ENCODE assay signal across 8 cellular contexts in the genomic region with DNA sequence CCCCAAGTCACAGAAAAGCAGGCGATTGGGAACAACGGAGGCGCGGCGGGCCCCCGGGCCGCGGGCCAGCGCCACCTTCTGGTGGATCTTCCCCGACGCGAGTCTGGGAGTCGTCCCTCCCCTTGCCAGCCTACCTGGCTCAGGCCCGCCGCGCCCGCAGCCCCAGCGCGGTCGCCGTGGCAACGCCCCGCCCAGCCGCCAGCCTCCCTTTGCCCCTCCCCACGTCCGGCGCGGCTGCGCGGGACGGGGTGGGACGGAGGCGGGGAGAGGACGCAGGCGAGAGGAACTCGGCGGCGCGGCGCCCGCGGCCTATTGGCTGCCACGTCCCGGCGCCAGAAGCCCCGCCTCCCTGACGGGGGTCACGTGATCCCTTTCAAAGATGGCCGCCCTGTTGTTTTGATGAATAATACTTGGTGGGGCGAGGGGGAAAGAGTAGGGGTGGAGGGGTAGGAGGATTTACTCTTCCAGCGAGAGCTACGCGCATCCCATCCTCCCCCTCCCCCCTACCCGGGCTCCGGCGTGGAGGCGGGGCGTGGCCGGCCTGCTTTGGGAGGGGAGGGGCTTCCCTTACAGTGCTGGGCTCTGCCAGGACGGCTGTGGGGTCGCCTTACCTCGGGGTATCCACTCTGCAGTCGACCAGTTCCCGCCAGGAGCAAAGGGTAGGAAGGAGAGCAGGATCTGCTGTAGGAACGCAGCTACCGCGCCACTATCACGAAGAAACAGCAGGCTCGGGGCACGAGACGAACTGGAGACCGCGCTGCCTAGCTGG. TPM values are rescaled to one million over a fixed set of nuclear protein-coding genes. Genes with fewer than 3 reads are reported as not detected.
DNase-seq lines count a peak whose midpoint lies in the region; ATAC-seq and TF ChIP-seq lines count a peak whose summit lies in the region.

A gene (plus strand): TSS at position 369 of the 769 bp plus-strand sequence. CDS start 713 bp downstream, outside the sequence.

- DNase-seq in EL (peak; percentile 98), GOT3 (lab: John Stamatoyannopoulos, UW) (peak; percentile 97), RPMI8226 (peak; percentile 100), fibroblast of lung (ENCODE audit: low read depth in 2 of 2) (peak; percentile 95 to 96)
- DNase-seq in activated T-helper 1 cell treated with anti-CD3 and anti-CD28 coated beads, Interleukin-2, amount 50 U/mL, for 16 hours (ENCODE audit: low read depth in 1 of 2, low spot score in 1 of 2): peak; percentile 95 to 99
- DNase-seq in naive thymus-derived CD8-positive, alpha-beta T cell: peak; percentile 96 to 100 (median 99)
- DNase-seq in stimulated activated naive CD4-positive, alpha-beta T cell (lab: John Stamatoyannopoulos, UW): peak; percentile 96 to 100 (median 98)

- H3K79me2 ChIP-seq in fibroblast of lung (ENCODE audit: control insufficient read depth, insufficient read depth, low read length): peaks cover 27% of the 10 kb centered on the region

- H3K9me3 ChIP-seq in fibroblast of lung (ENCODE audit: control insufficient read depth, insufficient read depth, low read depth, low read length): no peaks in the 10 kb centered on the region

- H3K4me1 ChIP-seq in fibroblast of lung (ENCODE audit: control insufficient read depth, extremely low read depth, insufficient read depth, low read length): no peaks in the 10 kb centered on the region

- ATAC-seq in naive thymus-derived CD8-positive, alpha-beta T cell: peak; percentile 93

- peak within 1 kb of the TSS; percentile 76 to 97 (median 90) for H3K4me3 ChIP-seq in fibroblast of lung (replicated peaks in 1 of 4; ENCODE audit: control extremely low read depth in 1 of 4, insufficient read depth in 1 of 4, low read depth in 3 of 4, low read length in 4 of 4)

- H3K36me3 ChIP-seq in fibroblast of lung (ENCODE audit: control insufficient read depth, insufficient read depth, low read length): peaks cover 1% of the 10 kb centered on the region

- peak within 1 kb of the TSS; percentile 86 for H3K9ac ChIP-seq in fibroblast of lung (ENCODE audit: insufficient read depth, low read length)

- H3K4me2 ChIP-seq in fibroblast of lung (ENCODE audit: extremely low read depth, insufficient read depth, low read length): peak within 1 kb of the TSS; percentile 92

- POLR2A ChIA-PET in naive thymus-derived CD8-positive, alpha-beta T cell (lab: Charles Lee): interaction anchor here (0.6 to 1.3 kb wide), 5 partner anchors 82 to 1863 kb away, joined by 3 to 9 read pairs (median 5); a partner anchor contains a TSS

- peak within 1 kb of the TSS; percentile 93 to 99 (median 97) for H3K27ac Mint-ChIP-seq in naive thymus-derived CD8-positive, alpha-beta T cell

- H3K4me1 Mint-ChIP-seq in naive thymus-derived CD8-positive, alpha-beta T cell: peaks cover 13 to 32% (median 29%) of the 10 kb centered on the region in 4 donors

- no peaks in the 10 kb centered on the region for H3K9me3 Mint-ChIP-seq in naive thymus-derived CD8-positive, alpha-beta T cell

- no peaks in the 10 kb centered on the region for H4K20me1 ChIP-seq in fibroblast of lung (ENCODE audit: control insufficient read depth, extremely low read depth, insufficient read depth, low read length)

- H3K4me3 Mint-ChIP-seq in naive thymus-derived CD8-positive, alpha-beta T cell: peak within 1 kb of the TSS; percentile 93 to 98 (median 96)

- H3K27ac ChIP-seq in fibroblast of lung (ENCODE audit: insufficient read depth, low read length): peak within 1 kb of the TSS; percentile 91

- TF ChIP-seq CTCF in LNCAP (IDR thresholded peaks at IDR 0.05) (peak; percentile 90), fibroblast of lung (conservative IDR thresholded peaks at IDR 0.05 in 1 of 2, IDR thresholded peaks at IDR 0.05 in 1 of 2; ENCODE audit: low read depth in 1 of 2, low read length in 2 of 2) (peak; percentile 48 to 49)

- peak within 1 kb of the TSS; percentile 99 for H2AFZ ChIP-seq in fibroblast of lung (ENCODE audit: low read length)

- peaks cover 0 to 9% (median 0%) of the 10 kb centered on the region in 3 donors for H3K36me3 Mint-ChIP-seq in naive thymus-derived CD8-positive, alpha-beta T cell

- no peaks in the 10 kb centered on the region for H3K27me3 Mint-ChIP-seq in naive thymus-derived CD8-positive, alpha-beta T cell

- H3K27me3 ChIP-seq in fibroblast of lung (ENCODE audit: control insufficient read depth, insufficient read depth, low read length): no peaks in the 10 kb centered on the region

RNA-seq across cellular contexts. Expression of the gene that starts here (rescaled TPM):
- 28.2 and 30.7 TPM in 2 replicates for total RNA-seq in fibroblast of lung
- polyA plus RNA-seq in fibroblast of lung: 21.9 and 28.9 TPM in 2 replicates
- 28.6 and 28.7 TPM in 2 replicates for polyA plus RNA-seq in fibroblast of lung (2012)
- 37.7 and 45.8 TPM in 2 replicates for polyA minus RNA-seq in fibroblast of lung (ENCODE audit: low replicate concordance)
- total RNA-seq in naive thymus-derived CD8-positive, alpha-beta T cell: 10 to 100 TPM; 40.0 to 45.3 TPM
- polyA plus RNA-seq in naive thymus-derived CD8-positive, alpha-beta T cell: 10 to 100 TPM in 1 of 3 donors, 1 to 10 TPM in 2; 8.4 to 10.4 (median 9.6) TPM

Comparison
In these comparisons a context has a peak if more than half of its experiments do, and no peak if none do; other contexts are left out.
1. Peak in every context shown above with its lines: DNase-seq, ATAC-seq, H3K4me3 ChIP-seq and H3K27ac ChIP-seq.